ENCODE assay signal across 1 cellular context in the genomic region with DNA sequence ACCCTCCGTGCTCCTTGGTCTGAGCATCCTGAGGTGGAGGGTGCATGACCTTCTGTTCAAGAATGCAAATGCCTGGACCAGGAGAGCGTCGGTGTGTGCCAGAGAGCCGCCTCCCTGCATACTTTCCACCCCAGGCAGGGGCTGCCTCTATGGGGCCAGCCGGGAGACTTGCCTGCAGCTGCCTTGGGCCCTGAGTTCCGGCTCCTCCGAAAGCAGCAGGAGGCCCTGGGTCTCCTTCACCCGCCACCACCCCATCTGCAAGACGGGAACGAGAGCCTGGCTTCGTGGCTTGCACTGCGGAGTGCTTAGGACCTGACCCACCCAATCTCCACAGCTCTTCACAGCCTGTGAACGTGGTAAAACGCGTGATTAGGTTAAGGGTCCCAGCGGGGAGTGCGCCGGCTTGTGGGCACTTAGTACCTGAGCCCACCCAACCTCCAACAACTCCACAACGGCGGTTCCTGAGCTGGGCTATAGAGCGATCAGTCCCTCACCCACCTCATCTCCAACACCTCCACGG.
TF ChIP-seq lines count a peak whose summit lies in the region.

No MANE protein-coding gene starts in this region.

TF ChIP-seq in H1, 55 proteins besides CTCF, POLR2A, EP300 and RAD21:
- no peak for TF ChIP-seq CEBPB (IDR thresholded peaks at IDR 0.05; ENCODE audit: low read depth, low read length)
- TF ChIP-seq, protein P1, sequence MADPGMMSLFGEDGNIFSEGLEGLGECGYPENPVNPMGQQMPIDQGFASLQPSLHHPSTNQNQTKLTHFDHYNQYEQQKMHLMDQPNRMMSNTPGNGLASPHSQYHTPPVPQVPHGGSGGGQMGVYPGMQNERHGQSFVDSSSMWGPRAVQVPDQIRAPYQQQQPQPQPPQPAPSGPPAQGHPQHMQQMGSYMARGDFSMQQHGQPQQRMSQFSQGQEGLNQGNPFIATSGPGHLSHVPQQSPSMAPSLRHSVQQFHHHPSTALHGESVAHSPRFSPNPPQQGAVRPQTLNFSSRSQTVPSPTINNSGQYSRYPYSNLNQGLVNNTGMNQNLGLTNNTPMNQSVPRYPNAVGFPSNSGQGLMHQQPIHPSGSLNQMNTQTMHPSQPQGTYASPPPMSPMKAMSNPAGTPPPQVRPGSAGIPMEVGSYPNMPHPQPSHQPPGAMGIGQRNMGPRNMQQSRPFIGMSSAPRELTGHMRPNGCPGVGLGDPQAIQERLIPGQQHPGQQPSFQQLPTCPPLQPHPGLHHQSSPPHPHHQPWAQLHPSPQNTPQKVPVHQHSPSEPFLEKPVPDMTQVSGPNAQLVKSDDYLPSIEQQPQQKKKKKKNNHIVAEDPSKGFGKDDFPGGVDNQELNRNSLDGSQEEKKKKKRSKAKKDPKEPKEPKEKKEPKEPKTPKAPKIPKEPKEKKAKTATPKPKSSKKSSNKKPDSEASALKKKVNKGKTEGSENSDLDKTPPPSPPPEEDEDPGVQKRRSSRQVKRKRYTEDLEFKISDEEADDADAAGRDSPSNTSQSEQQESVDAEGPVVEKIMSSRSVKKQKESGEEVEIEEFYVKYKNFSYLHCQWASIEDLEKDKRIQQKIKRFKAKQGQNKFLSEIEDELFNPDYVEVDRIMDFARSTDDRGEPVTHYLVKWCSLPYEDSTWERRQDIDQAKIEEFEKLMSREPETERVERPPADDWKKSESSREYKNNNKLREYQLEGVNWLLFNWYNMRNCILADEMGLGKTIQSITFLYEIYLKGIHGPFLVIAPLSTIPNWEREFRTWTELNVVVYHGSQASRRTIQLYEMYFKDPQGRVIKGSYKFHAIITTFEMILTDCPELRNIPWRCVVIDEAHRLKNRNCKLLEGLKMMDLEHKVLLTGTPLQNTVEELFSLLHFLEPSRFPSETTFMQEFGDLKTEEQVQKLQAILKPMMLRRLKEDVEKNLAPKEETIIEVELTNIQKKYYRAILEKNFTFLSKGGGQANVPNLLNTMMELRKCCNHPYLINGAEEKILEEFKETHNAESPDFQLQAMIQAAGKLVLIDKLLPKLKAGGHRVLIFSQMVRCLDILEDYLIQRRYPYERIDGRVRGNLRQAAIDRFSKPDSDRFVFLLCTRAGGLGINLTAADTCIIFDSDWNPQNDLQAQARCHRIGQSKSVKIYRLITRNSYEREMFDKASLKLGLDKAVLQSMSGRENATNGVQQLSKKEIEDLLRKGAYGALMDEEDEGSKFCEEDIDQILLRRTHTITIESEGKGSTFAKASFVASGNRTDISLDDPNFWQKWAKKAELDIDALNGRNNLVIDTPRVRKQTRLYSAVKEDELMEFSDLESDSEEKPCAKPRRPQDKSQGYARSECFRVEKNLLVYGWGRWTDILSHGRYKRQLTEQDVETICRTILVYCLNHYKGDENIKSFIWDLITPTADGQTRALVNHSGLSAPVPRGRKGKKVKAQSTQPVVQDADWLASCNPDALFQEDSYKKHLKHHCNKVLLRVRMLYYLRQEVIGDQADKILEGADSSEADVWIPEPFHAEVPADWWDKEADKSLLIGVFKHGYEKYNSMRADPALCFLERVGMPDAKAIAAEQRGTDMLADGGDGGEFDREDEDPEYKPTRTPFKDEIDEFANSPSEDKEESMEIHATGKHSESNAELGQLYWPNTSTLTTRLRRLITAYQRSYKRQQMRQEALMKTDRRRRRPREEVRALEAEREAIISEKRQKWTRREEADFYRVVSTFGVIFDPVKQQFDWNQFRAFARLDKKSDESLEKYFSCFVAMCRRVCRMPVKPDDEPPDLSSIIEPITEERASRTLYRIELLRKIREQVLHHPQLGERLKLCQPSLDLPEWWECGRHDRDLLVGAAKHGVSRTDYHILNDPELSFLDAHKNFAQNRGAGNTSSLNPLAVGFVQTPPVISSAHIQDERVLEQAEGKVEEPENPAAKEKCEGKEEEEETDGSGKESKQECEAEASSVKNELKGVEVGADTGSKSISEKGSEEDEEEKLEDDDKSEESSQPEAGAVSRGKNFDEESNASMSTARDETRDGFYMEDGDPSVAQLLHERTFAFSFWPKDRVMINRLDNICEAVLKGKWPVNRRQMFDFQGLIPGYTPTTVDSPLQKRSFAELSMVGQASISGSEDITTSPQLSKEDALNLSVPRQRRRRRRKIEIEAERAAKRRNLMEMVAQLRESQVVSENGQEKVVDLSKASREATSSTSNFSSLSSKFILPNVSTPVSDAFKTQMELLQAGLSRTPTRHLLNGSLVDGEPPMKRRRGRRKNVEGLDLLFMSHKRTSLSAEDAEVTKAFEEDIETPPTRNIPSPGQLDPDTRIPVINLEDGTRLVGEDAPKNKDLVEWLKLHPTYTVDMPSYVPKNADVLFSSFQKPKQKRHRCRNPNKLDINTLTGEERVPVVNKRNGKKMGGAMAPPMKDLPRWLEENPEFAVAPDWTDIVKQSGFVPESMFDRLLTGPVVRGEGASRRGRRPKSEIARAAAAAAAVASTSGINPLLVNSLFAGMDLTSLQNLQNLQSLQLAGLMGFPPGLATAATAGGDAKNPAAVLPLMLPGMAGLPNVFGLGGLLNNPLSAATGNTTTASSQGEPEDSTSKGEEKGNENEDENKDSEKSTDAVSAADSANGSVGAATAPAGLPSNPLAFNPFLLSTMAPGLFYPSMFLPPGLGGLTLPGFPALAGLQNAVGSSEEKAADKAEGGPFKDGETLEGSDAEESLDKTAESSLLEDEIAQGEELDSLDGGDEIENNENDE (IDR thresholded peaks at IDR 0.05; ENCODE audit: insufficient replicate concordance, low read length), result no peak
- TF ChIP-seq HDAC6 (IDR thresholded peaks at IDR 0.05; ENCODE audit: low read depth, low read length), result no peak
- no peak for TF ChIP-seq PHF8 (conservative IDR thresholded peaks at IDR 0.05; ENCODE audit: low read depth, low read length)
- TF ChIP-seq CHD2 (IDR thresholded peaks at IDR 0.05; ENCODE audit: low read length), result no peak
- TF ChIP-seq SRF (IDR thresholded peaks at IDR 0.05; ENCODE audit: low read depth, low read length), result no peak
- TF ChIP-seq BACH1 (IDR thresholded peaks at IDR 0.05; ENCODE audit: low read length), result no peak
- no peak for TF ChIP-seq CBX8 (IDR thresholded peaks at IDR 0.05; ENCODE audit: borderline replicate concordance, low read depth, low read length)
- TF ChIP-seq YY1 (IDR thresholded peaks at IDR 0.05; ENCODE audit: low read depth, low read length), result no peak
- no peak for TF ChIP-seq KDM4A (IDR thresholded peaks at IDR 0.05; ENCODE audit: low read depth, low read length, severe bottlenecking)
- TF ChIP-seq ZNF274 (IDR thresholded peaks at IDR 0.05; ENCODE audit: borderline replicate concordance, extremely low read depth, low read length), result no peak
- TF ChIP-seq, protein P2, sequence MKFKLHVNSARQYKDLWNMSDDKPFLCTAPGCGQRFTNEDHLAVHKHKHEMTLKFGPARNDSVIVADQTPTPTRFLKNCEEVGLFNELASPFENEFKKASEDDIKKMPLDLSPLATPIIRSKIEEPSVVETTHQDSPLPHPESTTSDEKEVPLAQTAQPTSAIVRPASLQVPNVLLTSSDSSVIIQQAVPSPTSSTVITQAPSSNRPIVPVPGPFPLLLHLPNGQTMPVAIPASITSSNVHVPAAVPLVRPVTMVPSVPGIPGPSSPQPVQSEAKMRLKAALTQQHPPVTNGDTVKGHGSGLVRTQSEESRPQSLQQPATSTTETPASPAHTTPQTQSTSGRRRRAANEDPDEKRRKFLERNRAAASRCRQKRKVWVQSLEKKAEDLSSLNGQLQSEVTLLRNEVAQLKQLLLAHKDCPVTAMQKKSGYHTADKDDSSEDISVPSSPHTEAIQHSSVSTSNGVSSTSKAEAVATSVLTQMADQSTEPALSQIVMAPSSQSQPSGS (IDR thresholded peaks at IDR 0.05; ENCODE audit: low read length), result no peak
- no peak for TF ChIP-seq SIN3A (conservative IDR thresholded peaks at IDR 0.05 in 1 of 2, IDR thresholded peaks at IDR 0.05 in 1 of 2; ENCODE audit: low read depth in 1 of 2, low read length in 2 of 2)
- TF ChIP-seq TBP (IDR thresholded peaks at IDR 0.05; ENCODE audit: low read depth, low read length), result no peak
